ENCODE assay signal across 10 cellular contexts in the genomic region with DNA sequence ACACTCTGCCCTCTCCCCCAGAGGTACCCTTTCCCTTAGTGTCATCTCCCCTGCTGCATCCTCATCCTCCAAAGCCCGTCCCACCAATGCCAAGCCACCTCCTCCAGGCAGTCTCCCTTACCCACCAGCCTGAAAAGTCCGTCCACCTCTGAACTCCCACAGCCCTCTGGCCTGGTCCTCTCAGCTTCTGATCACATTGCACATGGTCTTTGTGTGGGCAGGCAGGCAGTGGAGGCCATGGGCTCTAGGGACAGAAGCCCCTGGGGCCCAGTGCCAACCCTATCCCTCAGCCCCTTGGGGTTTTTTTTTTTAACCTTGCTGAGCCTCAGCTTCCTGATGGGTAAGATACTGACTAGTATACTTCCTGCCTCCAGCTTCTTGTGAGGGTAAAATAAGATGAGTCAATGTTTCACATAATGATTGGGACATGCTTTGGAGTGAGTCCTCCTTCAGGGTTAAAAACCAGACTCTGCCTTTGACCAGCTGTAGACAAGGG. TPM values are rescaled to one million over a fixed set of nuclear protein-coding genes. Genes with fewer than 3 reads are reported as not detected.
DNase-seq lines count a peak whose midpoint lies in the region; ATAC-seq and TF ChIP-seq lines count a peak whose summit lies in the region.
"Had no signal": no experiment of that assay in that cellular context is flagged by ENCODE, and none has a peak within 500 bp of the region (broad histone marks: within the 10 kb centered on the region; RNA-seq: fewer than 3 reads in every experiment).

No MANE protein-coding gene starts in this region.

- H3K36me3 ChIP-seq in effector memory CD4-positive, alpha-beta T cell (ENCODE audit: control insufficient read depth, insufficient read depth, low read length), result no peaks in the 10 kb centered on the region

- peaks cover 12% of the 10 kb centered on the region for H3K4me1 Mint-ChIP-seq in activated naive CD8-positive, alpha-beta T cell treated with anti-CD3 and anti-CD28 coated beads, Interleukin-2, amount 50 U/mL, for 24 hours
- peaks cover 46% of the 10 kb centered on the region for H3K4me1 Mint-ChIP-seq in osteocyte (ENCODE audit: unreplicated experiment)

- no peak for DNase-seq in activated naive CD8-positive, alpha-beta T cell treated with anti-CD3 and anti-CD28 coated beads, Interleukin-2, amount 50 U/mL, for 24 hours
- no peak for DNase-seq in osteocyte (ENCODE audit: extremely low spot score, unreplicated experiment)
- no peak for DNase-seq in effector memory CD4-positive, alpha-beta T cell
- DNase-seq: left colon; NCI-H748 treated with DMSO at 0.1 percent for 48 hours; stimulated activated CD4-positive, alpha-beta T cell treated with anti-CD3 and anti-CD28 coated beads, Interleukin-15, amount 100 ng/mL, for 24 hours had no signal

- no peak overlapping the region for H3K4me3 Mint-ChIP-seq in activated naive CD8-positive, alpha-beta T cell treated with anti-CD3 and anti-CD28 coated beads, Interleukin-2, amount 50 U/mL, for 24 hours
- H3K4me3 Mint-ChIP-seq in osteocyte (ENCODE audit: unreplicated experiment), result no peak overlapping the region

- no peaks in the 10 kb centered on the region for H3K27me3 ChIP-seq in effector memory CD4-positive, alpha-beta T cell (replicated peaks; ENCODE audit: control insufficient read depth, insufficient read depth, low read length, poor library complexity, severe bottlenecking)

- H3K27ac ChIP-seq in effector memory CD4-positive, alpha-beta T cell (ENCODE audit: insufficient read depth, low read length, poor library complexity, severe bottlenecking), result no peak overlapping the region

- H3K27me3 Mint-ChIP-seq in activated naive CD8-positive, alpha-beta T cell treated with anti-CD3 and anti-CD28 coated beads, Interleukin-2, amount 50 U/mL, for 24 hours, result peaks cover 4% of the 10 kb centered on the region
- H3K27me3 Mint-ChIP-seq in osteocyte (ENCODE audit: unreplicated experiment), result no peaks in the 10 kb centered on the region

- ATAC-seq in GM18861 (IDR thresholded peaks at IDR 0.05; ENCODE audit: unreplicated experiment) (peak; percentile 61), HG03558 (IDR thresholded peaks at IDR 0.05; ENCODE audit: extremely low read depth, unreplicated experiment) (peak; percentile 78), HG02852 (IDR thresholded peaks at IDR 0.05; ENCODE audit: unreplicated experiment) (no peak), HG03469 (IDR thresholded peaks at IDR 0.05; ENCODE audit: unreplicated experiment) (no peak)
- peak; percentile 75 for ATAC-seq in activated naive CD8-positive, alpha-beta T cell treated with anti-CD3 and anti-CD28 coated beads, Interleukin-2, amount 50 U/mL, for 24 hours
- ATAC-seq: left colon had no signal

- H3K27ac Mint-ChIP-seq in activated naive CD8-positive, alpha-beta T cell treated with anti-CD3 and anti-CD28 coated beads, Interleukin-2, amount 50 U/mL, for 24 hours, result no peak overlapping the region
- H3K27ac Mint-ChIP-seq in osteocyte (ENCODE audit: unreplicated experiment), result peak overlapping the region; percentile 71

- no peak overlapping the region for H3K4me3 ChIP-seq in effector memory CD4-positive, alpha-beta T cell (ENCODE audit: insufficient read depth, low read depth, low read length, poor library complexity, severe bottlenecking)

- H3K9me3 ChIP-seq in effector memory CD4-positive, alpha-beta T cell (ENCODE audit: control insufficient read depth, low read length), result no peaks in the 10 kb centered on the region

- no peaks in the 10 kb centered on the region for H3K9me3 Mint-ChIP-seq in activated naive CD8-positive, alpha-beta T cell treated with anti-CD3 and anti-CD28 coated beads, Interleukin-2, amount 50 U/mL, for 24 hours
- H3K9me3 Mint-ChIP-seq in osteocyte (ENCODE audit: unreplicated experiment), result no peaks in the 10 kb centered on the region

- no peak for TF ChIP-seq CTCF in osteocyte (IDR thresholded peaks at IDR 0.05)

- no peaks in the 10 kb centered on the region for H3K4me1 ChIP-seq in effector memory CD4-positive, alpha-beta T cell (ENCODE audit: control insufficient read depth, insufficient read depth, low read length, poor library complexity, severe bottlenecking)

- H3K36me3 Mint-ChIP-seq in activated naive CD8-positive, alpha-beta T cell treated with anti-CD3 and anti-CD28 coated beads, Interleukin-2, amount 50 U/mL, for 24 hours (ENCODE audit: low read depth), result no peaks in the 10 kb centered on the region
- H3K36me3 Mint-ChIP-seq in osteocyte (ENCODE audit: unreplicated experiment), result no peaks in the 10 kb centered on the region

RNA-seq across cellular contexts. Expression of a gene that starts 19.4 kb away (rescaled TPM):
- 1.1 and 1.2 TPM in 2 replicates for total RNA-seq in osteocyte

Comparison
In these comparisons a context has a peak if more than half of its experiments do, and no peak if none do; other contexts are left out.
1. ATAC-seq: peak in GM18861 (single experiment), HG03558 (single experiment) and activated naive CD8-positive, alpha-beta T cell treated with anti-CD3 and anti-CD28 coated beads, Interleukin-2, amount 50 U/mL, for 24 hours (single experiment); none in HG02852 (single experiment) and HG03469 (single experiment).